ENCODE assay signal across 9 cellular contexts in genomic region chr1:181044449-181044966, GRCh38. TPM values are rescaled to one million over a fixed set of nuclear protein-coding genes. Genes with fewer than 3 reads are reported as not detected.
DNase-seq lines count a peak whose midpoint lies in the region; ATAC-seq and TF ChIP-seq lines count a peak whose summit lies in the region.
"Had no signal": no experiment of that assay in that cellular context is flagged by ENCODE, and none has a peak within 500 bp of the region (broad histone marks: within the 10 kb centered on the region; RNA-seq: fewer than 3 reads in every experiment).

No MANE protein-coding gene starts in this region.

- TF ChIP-seq CTCF in nephron progenitor cell (IDR thresholded peaks at IDR 0.05): no peak

- in situ Hi-C loops in HAP-1 (cut with MboI; ENCODE audit: low sequenced_read_pairs): no loop called here

- H3K9me3 Mint-ChIP-seq in nephron progenitor cell: peaks cover 6% of the 10 kb centered on the region
- H3K9me3 Mint-ChIP-seq: neural crest cell had no signal

- H3K36me3 Mint-ChIP-seq in nephron progenitor cell (ENCODE audit: low read depth): no peaks in the 10 kb centered on the region

- no peaks in the 10 kb centered on the region for H3K36me3 ChIP-seq in HAP-1 (replicated peaks)

- no peaks in the 10 kb centered on the region for H3K27me3 ChIP-seq in HAP-1 (ENCODE audit: low read depth)

- H3K9me3 ChIP-seq in HAP-1: no peaks in the 10 kb centered on the region

- ATAC-seq in HG03175 (IDR thresholded peaks at IDR 0.05; ENCODE audit: unreplicated experiment): peak; percentile 75

- H3K27ac Mint-ChIP-seq in nephron progenitor cell: peak overlapping the region; percentile 7

- DNase-seq in stimulated activated naive CD4-positive, alpha-beta T cell treated with Interleukin-2 at 50 U/mL for 16 hours (lab: John Stamatoyannopoulos, UW): peak; percentile 31
- DNase-seq in stimulated activated naive CD4-positive, alpha-beta T cell (lab: John Stamatoyannopoulos, UW): no peak
- peak; percentile 71 to 75 for DNase-seq in activated T-cell treated with anti-CD3 and anti-CD28 coated beads, Interleukin-2, amount 50 U/mL, for 48 hours
- DNase-seq in nephron progenitor cell (no peak), NCI-H1105 treated with DMSO at 0.1 percent for 48 hours (lab: John Stamatoyannopoulos, UW) (no peak), HAP-1 (ENCODE audit: low spot score in 2 of 2) (no peak), mucosa of gallbladder (ENCODE audit: low spot score) (no peak)

- H3K4me1 Mint-ChIP-seq in nephron progenitor cell: peaks cover 21% of the 10 kb centered on the region

- no peaks in the 10 kb centered on the region for H3K27me3 Mint-ChIP-seq in nephron progenitor cell (ENCODE audit: low read depth, poor library complexity)

- peaks cover 13% of the 10 kb centered on the region for H3K4me1 ChIP-seq in HAP-1

- H3K4me3 ChIP-seq in HAP-1: no peak overlapping the region

- H3K4me3 Mint-ChIP-seq in nephron progenitor cell: no peak overlapping the region
- H3K4me3 Mint-ChIP-seq: neural crest cell had no signal

RNA-seq across cellular contexts. Expression of gene MR1, which starts 10.7 kb away (rescaled TPM):
- 26.9 TPM for total RNA-seq in mucosa of gallbladder

RNA-seq across cellular contexts. Expression of gene STX6, which starts 21.8 kb away (rescaled TPM):
- 20.3 TPM for total RNA-seq in mucosa of gallbladder

RNA-seq across cellular contexts. Expression of gene IER5, which starts 44.0 kb away (rescaled TPM):
- 13.9 TPM for total RNA-seq in mucosa of gallbladder

Comparison
In these comparisons a context has a peak if more than half of its experiments do, and no peak if none do; other contexts are left out.
1. DNase-seq: peak in stimulated activated naive CD4-positive, alpha-beta T cell treated with Interleukin-2 at 50 U/mL for 16 hours (single experiment) and activated T-cell treated with anti-CD3 and anti-CD28 coated beads, Interleukin-2, amount 50 U/mL, for 48 hours (2 of 2); none in stimulated activated naive CD4-positive, alpha-beta T cell (0 of 6), nephron progenitor cell (single experiment), NCI-H1105 treated with DMSO at 0.1 percent for 48 hours (single experiment), HAP-1 (0 of 2) and mucosa of gallbladder (single experiment).